ENCODE assay signal across 27 cellular contexts in genomic region chr12:11015775-11016430, GRCh38. TPM values are rescaled to one million over a fixed set of nuclear protein-coding genes. Genes with fewer than 3 reads are reported as not detected.
DNase-seq lines count a peak whose midpoint lies in the region; ATAC-seq and TF ChIP-seq lines count a peak whose summit lies in the region.
"Had no signal": no experiment of that assay in that cellular context is flagged by ENCODE, and none has a peak within 500 bp of the region (broad histone marks: within the 10 kb centered on the region; RNA-seq: fewer than 3 reads in every experiment).

No MANE protein-coding gene starts in this region.

- no peaks in the 10 kb centered on the region for H3K27me3 ChIP-seq in dorsolateral prefrontal cortex
- H3K27me3 ChIP-seq in brain microvascular endothelial cell (replicated peaks), result no peaks in the 10 kb centered on the region
- no peaks in the 10 kb centered on the region for H3K27me3 ChIP-seq in osteoblast (ENCODE audit: insufficient read depth, low read length)
- H3K27me3 ChIP-seq: MG63 had no signal

- no peaks in the 10 kb centered on the region for H3K4me1 ChIP-seq in osteoblast (ENCODE audit: insufficient read depth, low read length)
- H3K4me1 ChIP-seq: left ventricle myocardium inferior, prostate gland had no signal

- H4K20me1 ChIP-seq in osteoblast (ENCODE audit: insufficient read depth, low read length), result no peaks in the 10 kb centered on the region

- H3K9me3 ChIP-seq in osteoblast (ENCODE audit: low read depth, low read length), result no peaks in the 10 kb centered on the region
- H3K9me3 ChIP-seq: left ventricle myocardium inferior, MG63, prostate gland, thoracic aorta had no signal

- intact Hi-C loops in Right ventricle myocardium superior (cut with DNase I) (loop anchor here (5.0 kb wide), 1 partner anchor 56 kb away; no protein-coding TSS in a partner anchor), left cardiac atrium (cut with DNase I) (no loop called here), dorsolateral prefrontal cortex (cut with DNase I) (no loop called here)

- no peak overlapping the region for H2AFZ ChIP-seq in osteoblast (ENCODE audit: low read length)

- in situ Hi-C loops in brain microvascular endothelial cell (cut with HindIII; ENCODE audit: low pct_ligation_motif_present, low sequenced_read_pairs), result no loop called here

- H3K79me2 ChIP-seq in osteoblast (ENCODE audit: insufficient read depth, low read length), result no peaks in the 10 kb centered on the region

- H3K4me3 ChIP-seq in dorsolateral prefrontal cortex (no peak overlapping the region), brain microvascular endothelial cell (ENCODE audit: low read depth, low read length) (no peak overlapping the region), osteoblast (ENCODE audit: insufficient read depth, low read length) (no peak overlapping the region)
- H3K4me3 ChIP-seq: left ventricle myocardium inferior, MG63, prostate gland, smooth muscle cell, thoracic aorta had no signal

- H3K4me2 ChIP-seq in osteoblast (ENCODE audit: insufficient read depth, low read length), result no peak overlapping the region
- H3K4me2 ChIP-seq: smooth muscle cell had no signal

- TF ChIP-seq CTCF in dorsolateral prefrontal cortex (IDR thresholded peaks at IDR 0.05 in 54 of 56, conservative IDR thresholded peaks at IDR 0.05 in 2 of 56; ENCODE audit: low read depth in 1 of 56, partially characterized antibody in 56 of 56), result no peak
- TF ChIP-seq CTCF in brain microvascular endothelial cell (IDR thresholded peaks at IDR 0.05; ENCODE audit: low read depth, low read length, missing control alignments), result no peak
- no peak for TF ChIP-seq CTCF in osteoblast (IDR thresholded peaks at IDR 0.05; ENCODE audit: extremely low read depth, low read depth, low read length)

- peak; percentile 20 for ATAC-seq in Right ventricle myocardium superior (ENCODE audit: poor library complexity)
- ATAC-seq in left cardiac atrium, result no peak
- ATAC-seq: activated T-helper 17 cell treated with anti-CD3 and anti-CD28 coated beads, Interleukin-2, amount 50 U/mL, for 72 hours; SK-N-SH treated with all-trans-retinoic acid at 6 μM for 48 hours; stimulated activated naive B cell treated with anti-CD40 and anti-IgM and Interleukin-4, amounts not matched to agents 10 μg/mL and 1 μg/mL and 100 μg/mL, for 72 hours had no signal

- H3K36me3 ChIP-seq in brain microvascular endothelial cell (replicated peaks) (no peaks in the 10 kb centered on the region), osteoblast (ENCODE audit: insufficient read depth, low read length) (no peaks in the 10 kb centered on the region)
- H3K36me3 ChIP-seq: left ventricle myocardium inferior, MG63, prostate gland, thoracic aorta had no signal

- no peak for DNase-seq in Right ventricle myocardium superior
- no peak for DNase-seq in left cardiac atrium
- DNase-seq in dorsolateral prefrontal cortex, result no peak
- peak; percentile 29 to 35 for DNase-seq in lung microvascular endothelial cell (ENCODE audit: low read depth in 2 of 2)
- no peak for DNase-seq in brain microvascular endothelial cell
- DNase-seq in osteoblast (ENCODE audit: insufficient read length, low spot score, missing footprints), result no peak
- DNase-seq in DMS153 treated with DMSO at 0.1 percent for 48 hours (lab: John Stamatoyannopoulos, UW; ENCODE audit: unreplicated experiment), result no peak
- DNase-seq in NCI-H128 (lab: John Stamatoyannopoulos, UW; ENCODE audit: unreplicated experiment), result no peak
- DNase-seq: 8988T; activated CD4-positive, alpha-beta T cell treated with anti-CD3 and anti-CD28 coated beads, Interleukin-2, amount 50 U/mL, for 4 hours; activated CD8-positive, alpha-beta memory T cell treated with anti-CD3 and anti-CD28 coated beads, Interleukin-2, amount 50 U/mL, for 4 hours; activated naive CD8-positive, alpha-beta T cell treated with anti-CD3 and anti-CD28 coated beads for 36 hours; AML-193; glutamatergic neuron; left ventricle myocardium inferior; MG63; NCI-H1436 treated with DMSO at 0.1 percent for 48 hours; NCI-H2171; NCI-H524; RPMI8226; stimulated activated CD4-positive, alpha-beta T cell treated with anti-CD3 and anti-CD28 coated beads, Interleukin-2, amount 100 ng/mL, for 48 hours; stimulated activated naive B cell treated with anti-CD40 and anti-IgM and Interleukin-4, amounts not matched to agents 10 μg/mL and 1 μg/mL and 100 μg/mL, for 72 hours had no signal

- H3K27ac ChIP-seq in dorsolateral prefrontal cortex (peak overlapping the region in 48 of 59 donors; percentile 30 to 94 (median 80)), brain microvascular endothelial cell (no peak overlapping the region), osteoblast (ENCODE audit: low read depth, low read length) (no peak overlapping the region)
- H3K27ac ChIP-seq: left ventricle myocardium inferior, prostate gland, thoracic aorta had no signal

RNA-seq across cellular contexts. Expression of gene TAS2R19, which starts 6.5 kb away (rescaled TPM):
- total RNA-seq in Right ventricle myocardium superior (0.51 TPM), left cardiac atrium (1 to 10 TPM; 1.2 TPM), dorsolateral prefrontal cortex (10 to 100 TPM in 43 of 120 experiments, 1 to 10 TPM in 77; 3.9 to 16.8 (median 9.2) TPM), lung microvascular endothelial cell (1.3 and 2.6 TPM in 2 replicates), osteoblast (5.0 and 7.6 TPM in 2 replicates)

RNA-seq across cellular contexts. Expression of gene TAS2R31, which starts 15.3 kb away (rescaled TPM):
- total RNA-seq in Right ventricle myocardium superior, result 0.38 TPM
- total RNA-seq in left cardiac atrium, result 1 to 10 TPM in 1 of 2 donors, under 1 TPM in 1; 0.68 to 1.3 TPM
- total RNA-seq in dorsolateral prefrontal cortex, result 10 to 100 TPM in 29 of 120 experiments, 1 to 10 TPM in 91; 4.2 to 14.9 (median 8.3) TPM
- 1.1 and 1.8 TPM in 2 replicates for total RNA-seq in lung microvascular endothelial cell
- 7.2 and 9.7 TPM in 2 replicates for total RNA-seq in osteoblast

RNA-seq across cellular contexts. Expression of gene TAS2R20, which starts 17.8 kb away (rescaled TPM):
- total RNA-seq in Right ventricle myocardium superior (0.43 TPM), left cardiac atrium (under 1 TPM; 0.27 to 0.94 TPM), dorsolateral prefrontal cortex (10 to 100 TPM in 1 of 120 experiments, 1 to 10 TPM in 119; 2.4 to 11.1 (median 5.8) TPM), lung microvascular endothelial cell (1.1 and 1.8 TPM in 2 replicates), osteoblast (5.3 and 5.4 TPM in 2 replicates)

RNA-seq across cellular contexts. Expression of gene TAS2R50, which starts 29.2 kb away (rescaled TPM):
- total RNA-seq in Right ventricle myocardium superior (0.22 TPM), left cardiac atrium (under 1 TPM; 0.29 to 0.84 TPM), dorsolateral prefrontal cortex (1 to 10 TPM; 1.8 to 8.5 (median 4.8) TPM), lung microvascular endothelial cell (1.1 and 1.2 TPM in 2 replicates), osteoblast (4.4 and 6.2 TPM in 2 replicates)

RNA-seq across cellular contexts. Expression of gene TAS2R46, which starts 46.2 kb away (rescaled TPM):
- total RNA-seq in Right ventricle myocardium superior (not detected), left cardiac atrium (under 1 TPM; 0.50 to 0.81 TPM), dorsolateral prefrontal cortex (1 to 10 TPM in 117 of 120 experiments, under 1 TPM in 3; 0.58 to 5.9 (median 2.9) TPM), lung microvascular endothelial cell (0.65 and 0.79 TPM in 2 replicates), osteoblast (3.5 and 5.4 TPM in 2 replicates)

Comparison
In these comparisons a context has a peak if more than half of its experiments do, and no peak if none do; other contexts are left out.
1. DNase-seq: peak in lung microvascular endothelial cell (2 of 2); none in Right ventricle myocardium superior (single experiment), left cardiac atrium (single experiment), dorsolateral prefrontal cortex (0 of 10), brain microvascular endothelial cell (single experiment), osteoblast (single experiment), DMS153 treated with DMSO at 0.1 percent for 48 hours (single experiment) and NCI-H128 (single experiment).
2. H3K27ac ChIP-seq: peak in dorsolateral prefrontal cortex (48 of 59); none in brain microvascular endothelial cell (single experiment) and osteoblast (single experiment).